12 cellular contexts compared by ENCODE assay signal in genomic region chr2:38128653-38129052, GRCh38. TPM values are rescaled to one million over a fixed set of nuclear protein-coding genes. Genes with fewer than 3 reads are reported as not detected.
DNase-seq lines count a peak whose midpoint lies in the region; ATAC-seq, FAIRE-seq and TF ChIP-seq lines count a peak whose summit lies in the region.
"Had no signal": no experiment of that assay in that cellular context is flagged by ENCODE, and none has a peak within 500 bp of the region (broad histone marks: within the 10 kb centered on the region; RNA-seq: fewer than 3 reads in every experiment).

No MANE protein-coding gene starts in this region.

- H3K9ac ChIP-seq in liver (ENCODE audit: low read depth in 1 of 2, low read length in 2 of 2) (no peak overlapping the region), HepG2 (ENCODE audit: insufficient read depth, low read depth, low read length) (no peak overlapping the region), kidney (ENCODE audit: low read length in 2 of 2) (no peak overlapping the region)

- TF ChIP-seq RAD21 in liver (IDR thresholded peaks at IDR 0.05) (peak; percentile 30 to 41), HepG2 (CRISPR knock-in tag; IDR thresholded peaks at IDR 0.05) (no peak)

- POLR2A ChIA-PET in HepG2 (lab: Yijun Ruan, JAX) = no interaction called here

- FAIRE-seq in HepG2 (lab: Jason Lieb, UNC) (no peak), kidney (lab: Jason Lieb, UNC) (no peak)
- FAIRE-seq: A204.1 had no signal

- peaks cover 0 to 3% (median 2%) of the 10 kb centered on the region in 3 donors for H3K27me3 Mint-ChIP-seq in immature natural killer cell (ENCODE audit: low read depth in 3 of 3)

- in situ Hi-C loops in HepG2 (cut with HindIII; ENCODE audit: extremely low pct_ligation_motif_present, low pct_unique_long_range_greater_than_20kb) = no loop called here

- 37% methylated on average over 2 of the region's 2 CpGs for WGBS in liver
- WGBS in HepG2 (ENCODE audit: low lambda C conversion rate) = 0% methylated on average over 2 of the region's 2 CpGs
- 90 to 98% methylated on average over 2 of the region's 2 CpGs for WGBS in aorta, 2 donors

- no peak overlapping the region for H3K4me2 ChIP-seq in HepG2 (ENCODE audit: low read depth, low read length)

- H3K27me3 ChIP-seq in liver (ENCODE audit: control insufficient read depth in 4 of 4, insufficient read depth in 4 of 4, low read length in 3 of 4) (no peaks in the 10 kb centered on the region), HepG2 (ENCODE audit: control insufficient read depth in 1 of 2, insufficient read depth in 2 of 2, low read length in 2 of 2) (peaks cover 0 to 3% of the 10 kb centered on the region in 2 experiments; a peak in 1 of 5 replicates), layer of hippocampus (ENCODE audit: control insufficient read depth, insufficient read depth, low read length) (no peaks in the 10 kb centered on the region), aorta (ENCODE audit: control insufficient read depth in 1 of 2, insufficient read depth in 2 of 2, low read length in 1 of 2) (no peaks in the 10 kb centered on the region)

- no peak for TF ChIP-seq CTCF in liver (IDR thresholded peaks at IDR 0.05; ENCODE audit: low read depth, low read length, missing input control)
- TF ChIP-seq CTCF in HepG2 (CRISPR knock-in tag; IDR thresholded peaks at IDR 0.05) = no peak
- TF ChIP-seq CTCF in kidney (IDR thresholded peaks at IDR 0.05; ENCODE audit: borderline replicate concordance, extremely low read depth, insufficient read depth) = no peak

- no peaks in the 10 kb centered on the region for H3K4me1 Mint-ChIP-seq in immature natural killer cell

- H3K4me1 ChIP-seq in liver (ENCODE audit: control insufficient read depth in 4 of 4, insufficient read depth in 4 of 4, low read length in 3 of 4) = peaks cover 0 to 4% (median under 1%) of the 10 kb centered on the region in 4 donors
- no peaks in the 10 kb centered on the region for H3K4me1 ChIP-seq in HepG2 (ENCODE audit: insufficient read depth, low read length)
- no peaks in the 10 kb centered on the region for H3K4me1 ChIP-seq in aorta (ENCODE audit: control insufficient read depth in 1 of 2, insufficient read depth in 2 of 2, low read length in 2 of 2)
- H3K4me1 ChIP-seq in kidney (ENCODE audit: control insufficient read depth in 1 of 2, insufficient read depth in 1 of 2, low read depth in 1 of 2, low read length in 2 of 2) = no peaks in the 10 kb centered on the region

- H3K27ac ChIP-seq in liver (ENCODE audit: low read depth in 1 of 2, low read length in 2 of 2) = peak overlapping the region; percentile 51 to 54
- H3K27ac ChIP-seq in HepG2 (ENCODE audit: extremely low read length, insufficient read depth, low read length) = no peak overlapping the region
- H3K27ac ChIP-seq in layer of hippocampus (ENCODE audit: low read depth, low read length) = peak overlapping the region; percentile 50
- no peak overlapping the region for H3K27ac ChIP-seq in aorta (ENCODE audit: low read depth in 1 of 2, low read length in 2 of 2)
- no peak overlapping the region for H3K27ac ChIP-seq in kidney (ENCODE audit: low read depth in 2 of 2, low read length in 2 of 2)

- no TSS peak for BruUV-seq in HepG2 (replicated peaks; lab: Mats Ljungman, UMichigan)

- DNase-seq in HepG2 (ENCODE audit: low spot score) (no peak), OCI-M1 (lab: John Stamatoyannopoulos, UW) (peak; percentile 85), aorta (peak in 1 of 2 donors; percentile 79), immature natural killer cell (no peak), kidney (no peak)
- DNase-seq in activated effector memory CD4-positive, alpha-beta T cell treated with anti-CD3 and anti-CD28 coated beads, Interleukin-2, amount 50 U/mL, for 16 hours = no peak
- DNase-seq: cortex of kidney; NCI-H2227 treated with DMSO at 0.1 percent for 48 hours; stimulated activated CD8-positive, alpha-beta memory T cell treated with anti-CD3 and anti-CD28 coated beads, Interleukin-4, amount 100 ng/mL, for 48 hours had no signal

- no peak overlapping the region for H3K4me3 ChIP-seq in liver (ENCODE audit: low read depth in 1 of 3, low read length in 3 of 3)
- no peak overlapping the region for H3K4me3 ChIP-seq in HepG2 (replicated peaks in 1 of 3; ENCODE audit: insufficient read depth in 1 of 3, low read depth in 2 of 3, low read length in 3 of 3)
- H3K4me3 ChIP-seq in aorta (ENCODE audit: low read length in 2 of 2) = no peak overlapping the region
- no peak overlapping the region for H3K4me3 ChIP-seq in kidney (ENCODE audit: low read length in 2 of 2)

- H3K36me3 Mint-ChIP-seq in immature natural killer cell = peaks cover 0 to 7% (median 7%) of the 10 kb centered on the region in 3 donors

- TF ChIP-seq EP300 in HepG2 (IDR thresholded peaks at IDR 0.05; ENCODE audit: low read depth in 2 of 2, low read length in 2 of 2) (no peak), HepG2 (CRISPR knock-in tag; IDR thresholded peaks at IDR 0.05; ENCODE audit: borderline replicate concordance) (no peak)

- no peak overlapping the region for H3K4me3 Mint-ChIP-seq in immature natural killer cell

- no peaks in the 10 kb centered on the region for H3K36me3 ChIP-seq in liver (ENCODE audit: control insufficient read depth in 4 of 4, insufficient read depth in 3 of 4, low read depth in 1 of 4, low read length in 3 of 4)
- no peaks in the 10 kb centered on the region for H3K36me3 ChIP-seq in HepG2 (replicated peaks in 1 of 2; ENCODE audit: control insufficient read depth in 1 of 2, insufficient read depth in 2 of 2, low read length in 2 of 2)
- H3K36me3 ChIP-seq in aorta (ENCODE audit: control insufficient read depth in 1 of 2, insufficient read depth in 2 of 2, low read length in 1 of 2) = no peaks in the 10 kb centered on the region
- no peaks in the 10 kb centered on the region for H3K36me3 ChIP-seq in kidney (ENCODE audit: control insufficient read depth in 1 of 2, insufficient read depth in 2 of 2, low read length in 2 of 2)

- CTCF ChIA-PET in HepG2 (lab: Yijun Ruan, JAX; ENCODE audit: low intra/inter-chr PET ratio, low total read pairs) = no interaction called here

- H2AFZ ChIP-seq in HepG2 (ENCODE audit: low read length) = no peak overlapping the region

- H3K9me3 Mint-ChIP-seq in immature natural killer cell = peaks cover 0 to 5% (median under 1%) of the 10 kb centered on the region in 6 donors

- TF ChIP-seq POLR2A in HepG2 (IDR thresholded peaks at IDR 0.05; ENCODE audit: insufficient read depth in 1 of 2, low read depth in 2 of 2, low read length in 2 of 2) = no peak

- H3K9me3 ChIP-seq in liver (ENCODE audit: control insufficient read depth in 4 of 4, low read length in 3 of 4) (no peaks in the 10 kb centered on the region), HepG2 (ENCODE audit: low read length) (peaks cover 31% of the 10 kb centered on the region), aorta (ENCODE audit: control insufficient read depth, low read length) (no peaks in the 10 kb centered on the region), kidney (ENCODE audit: control insufficient read depth in 1 of 2, low read length in 2 of 2) (no peaks in the 10 kb centered on the region)

- no peaks in the 10 kb centered on the region for H3K79me2 ChIP-seq in HepG2 (ENCODE audit: insufficient read depth, low read length)

- ATAC-seq in HepG2 = no peak
- peak; percentile 82 for ATAC-seq in aorta (ENCODE audit: low FRiP score)

- intact Hi-C loops in HepG2 (cut with micrococcal nuclease; ENCODE audit: unreplicated experiment) (no loop called here), aorta (cut with DNase I) (no loop called here), kidney (cut with DNase I) (no loop called here)

- no peak overlapping the region for H3K27ac Mint-ChIP-seq in immature natural killer cell

- H4K20me1 ChIP-seq in HepG2 (ENCODE audit: insufficient read depth, low read length) = no peaks in the 10 kb centered on the region

TF ChIP-seq in liver, 16 proteins besides CTCF, POLR2A, EP300 and RAD21 (continues in another document):
- TF ChIP-seq HNF4G (IDR thresholded peaks at IDR 0.05) (no peak), NR2F2 (IDR thresholded peaks at IDR 0.05) (no peak), RXRA (IDR thresholded peaks at IDR 0.05) (peak; percentile 23 to 58), HNF4A (conservative IDR thresholded peaks at IDR 0.05) (peak in 1 of 2 donors; percentile 43)

TF ChIP-seq in HepG2, 621 proteins besides CTCF, POLR2A, EP300 and RAD21:
- TF ChIP-seq TRIM24 (CRISPR knock-in tag; IDR thresholded peaks at IDR 0.05) (no peak), SALL1 (CRISPR knock-in tag; IDR thresholded peaks at IDR 0.05) (no peak), ZNF878 (CRISPR knock-in tag; IDR thresholded peaks at IDR 0.05) (no peak), NFRKB (IDR thresholded peaks at IDR 0.05) (no peak)
TF ChIP-seq in HepG2: peak in this region for 0.

RNA-seq across cellular contexts. Expression of gene CYP1B1, which starts 52.7 kb away (rescaled TPM):
- total RNA-seq in liver = 1 to 10 TPM in 1 of 2 donors, under 1 TPM in 1; 0.84 to 6.8 TPM
- polyA plus RNA-seq in liver = 1 to 10 TPM; 2.7 to 3.6 TPM
- not detected in 2 replicates for total RNA-seq in HepG2 (2016; rRNA removed; fragmentation: Illumina TruSeq; extraction: Trizol)
- not detected in 2 replicates for total RNA-seq in HepG2 (2016; cell fraction: cytosol; rRNA removed; fragmentation: Illumina TruSeq; extraction: Trizol; ENCODE audit: low read depth)
- total RNA-seq in HepG2 (2016; cell fraction: insoluble cytoplasmic fraction; rRNA removed; fragmentation: Illumina TruSeq; extraction: Trizol) = not detected in 2 replicates
- not detected in 2 replicates for total RNA-seq in HepG2 (2016; cell fraction: membrane; rRNA removed; fragmentation: Illumina TruSeq; extraction: Trizol)
- 0.09 TPM in 1 of 2 replicates, not detected in the other for total RNA-seq in HepG2 (2016; cell fraction: nucleus; rRNA removed; fragmentation: Illumina TruSeq; extraction: Trizol)
- not detected in 2 replicates for polyA plus RNA-seq in HepG2 (2011; rRNA removed)
- polyA plus RNA-seq in HepG2 (2011; cell fraction: cytosol; rRNA removed) = not detected in 2 replicates
- not detected in 2 replicates for polyA plus RNA-seq in HepG2 (2011; cell fraction: nucleus; rRNA removed)
- polyA plus RNA-seq in HepG2 (2012) = not detected in 2 replicates
- polyA plus RNA-seq in HepG2 (2016; cell fraction: cytosol; fragmentation: Illumina TruSeq; extraction: Trizol; ENCODE audit: low read depth) = not detected in 2 replicates
- not detected in 2 replicates for polyA plus RNA-seq in HepG2 (2016; cell fraction: insoluble cytoplasmic fraction; fragmentation: Illumina TruSeq; extraction: Trizol; ENCODE audit: low read depth)
- polyA plus RNA-seq in HepG2 (2016; cell fraction: membrane; fragmentation: Illumina TruSeq; extraction: Trizol; ENCODE audit: low read depth) = not detected in 2 replicates
- 0.11 TPM in 1 of 2 replicates, not detected in the other for polyA plus RNA-seq in HepG2 (2016; cell fraction: nucleus; fragmentation: Illumina TruSeq; extraction: Trizol; ENCODE audit: insufficient read depth, low read depth)
- polyA minus RNA-seq in HepG2 (2011; rRNA and poly(A)+ RNA removed; ENCODE audit: low replicate concordance) = 7.5 TPM in 1 of 2 replicates, not detected in the other
- polyA minus RNA-seq in HepG2 (2011; cell fraction: cytosol; rRNA and poly(A)+ RNA removed) = not detected in 2 replicates
- polyA minus RNA-seq in HepG2 (2011; cell fraction: nucleus; rRNA and poly(A)+ RNA removed) = not detected in 2 replicates
- 100 to 1,000 TPM; 114 to 115 TPM for total RNA-seq in aorta
- polyA plus RNA-seq in aorta = 10 to 100 TPM in 1 of 2 donors, 1 to 10 TPM in 1; 7.3 to 10.4 TPM
- polyA plus RNA-seq in immature natural killer cell = 1 to 10 TPM in 2 of 3 donors, under 1 TPM in 1; 0.49 to 1.7 (median 1.2) TPM
- total RNA-seq in kidney = 79.2 TPM
- polyA plus RNA-seq in kidney (ENCODE audit: insufficient read depth, low read depth, low replicate concordance) = 7.7 TPM

Comparison
In these comparisons a context has a peak if more than half of its experiments do, and no peak if none do; other contexts are left out.
1. H3K27ac ChIP-seq: peak in liver (2 of 2) and layer of hippocampus (single experiment); none in HepG2 (single experiment), aorta (0 of 2) and kidney (0 of 2).